1 cellular context compared by ENCODE assay signal in genomic region chr1:2545754-2546514, GRCh38.
TF ChIP-seq lines count a peak whose summit lies in the region.

No MANE protein-coding gene starts in this region.

TF ChIP-seq in WTC11, 78 proteins besides CTCF, POLR2A, EP300 and RAD21 (continued from another document):
- peak; percentile 67; the same call in 1 of the 2 replicates for TF ChIP-seq MAX (CRISPR knock-in tag; IDR thresholded peaks at IDR 0.05)
- TF ChIP-seq SMAD3 (CRISPR knock-in tag; IDR thresholded peaks at IDR 0.05; ENCODE audit: borderline replicate concordance) = 0 out of 2 replicates have a peak, but pooled peaks have one; percentile 19
- TF ChIP-seq AFF4 (CRISPR knock-in tag; IDR thresholded peaks at IDR 0.05; ENCODE audit: borderline replicate concordance) = no peak
- TF ChIP-seq JUN (CRISPR knock-in tag; IDR thresholded peaks at IDR 0.05) = no peak
- TF ChIP-seq GTF2I (CRISPR knock-in tag; conservative IDR thresholded peaks at IDR 0.05) = no peak
